Comparison of ENCODE assay signal across 13 cellular contexts in genomic region chr7:106072715-106073091, GRCh38. TPM values are rescaled to one million over a fixed set of nuclear protein-coding genes. Genes with fewer than 3 reads are reported as not detected.
DNase-seq lines count a peak whose midpoint lies in the region; ATAC-seq and TF ChIP-seq lines count a peak whose summit lies in the region.
"Had no signal": no experiment of that assay in that cellular context is flagged by ENCODE, and none has a peak within 500 bp of the region (broad histone marks: within the 10 kb centered on the region; RNA-seq: fewer than 3 reads in every experiment).

No MANE protein-coding gene starts in this region.

- ATAC-seq in stimulated activated effector memory CD8-positive, alpha-beta T cell treated with anti-CD3 and anti-CD28 coated beads, Interleukin-12 subunit alpha, Interleukin-12 subunit beta, amount 100 ng/mL, for 72 hours, result no peak
- ATAC-seq in HG03025 (IDR thresholded peaks at IDR 0.05; ENCODE audit: low FRiP score, unreplicated experiment) (no peak), HG02870 (IDR thresholded peaks at IDR 0.05; ENCODE audit: unreplicated experiment) (no peak)

- peaks cover 70% of the 10 kb centered on the region for H3K4me1 Mint-ChIP-seq in activated CD4-positive, alpha-beta T cell treated with anti-CD3 and anti-CD28 coated beads, Interleukin-2, amount 10 ng/mL, durations not matched to agents 7 days and 5 days
- H3K4me1 Mint-ChIP-seq in endothelial cell (ENCODE audit: unreplicated experiment), result peaks cover 59% of the 10 kb centered on the region
- peaks cover 23% of the 10 kb centered on the region for H3K4me1 Mint-ChIP-seq in stimulated activated effector memory CD8-positive, alpha-beta T cell treated with anti-CD3 and anti-CD28 coated beads, Interleukin-12 subunit alpha, Interleukin-12 subunit beta, amount 100 ng/mL, for 72 hours

- H3K9me3 Mint-ChIP-seq in activated CD4-positive, alpha-beta T cell treated with anti-CD3 and anti-CD28 coated beads, Interleukin-2, amount 10 ng/mL, durations not matched to agents 7 days and 5 days, result no peaks in the 10 kb centered on the region
- no peaks in the 10 kb centered on the region for H3K9me3 Mint-ChIP-seq in endothelial cell (ENCODE audit: unreplicated experiment)
- no peaks in the 10 kb centered on the region for H3K9me3 Mint-ChIP-seq in stimulated activated effector memory CD8-positive, alpha-beta T cell treated with anti-CD3 and anti-CD28 coated beads, Interleukin-12 subunit alpha, Interleukin-12 subunit beta, amount 100 ng/mL, for 72 hours
- H3K9me3 Mint-ChIP-seq: dendritic cell treated with granulocyte-macrophage colony-stimulating factor and Interleukin-4, amounts not matched to agents 40 ng/mL and 50 ng/mL, for 4 days had no signal

- CTCF ChIA-PET in activated CD4-positive, alpha-beta T cell treated with anti-CD3 and anti-CD28 coated beads, Interleukin-2, amount 10 ng/mL, durations not matched to agents 7 days and 5 days (lab: Charles Lee), result interaction anchor here (1.0 to 5.7 kb wide), 6 partner anchors 8 to 81 kb away, joined by 3 to 27 read pairs (median 4); partner anchors contain the start of gene SYPL1
- CTCF ChIA-PET in OCI-LY7 (lab: Charles Lee; ENCODE audit: unreplicated experiment), result interaction anchor here (0.6 to 5.9 kb wide), 6 partner anchors 13 to 81 kb away, joined by 3 to 52 read pairs (median 6); partner anchors contain the start of gene SYPL1

- no peak for TF ChIP-seq CTCF in OCI-LY7 (conservative IDR thresholded peaks at IDR 0.05; ENCODE audit: low read length)
- TF ChIP-seq CTCF in endothelial cell (IDR thresholded peaks at IDR 0.05; ENCODE audit: unreplicated experiment), result no peak

- peak overlapping the region; percentile 68; the same call in 1 of the 2 replicates for H2AFZ ChIP-seq in OCI-LY7 (ENCODE audit: low read length)

- no TSS peak for BruUV-seq in OCI-LY7 (replicated peaks; lab: Mats Ljungman, UMichigan)

- H3K4me3 ChIP-seq in OCI-LY7 (ENCODE audit: low read depth, low read length, poor library complexity, severe bottlenecking), result peak overlapping the region; percentile 22
- H3K4me3 ChIP-seq: MG63, testis had no signal

- peak overlapping the region; percentile 96 for H3K27ac ChIP-seq in OCI-LY7 (ENCODE audit: low read depth, low read length, poor library complexity, severe bottlenecking)
- H3K27ac ChIP-seq: testis had no signal

- no peaks in the 10 kb centered on the region for H3K27me3 Mint-ChIP-seq in activated CD4-positive, alpha-beta T cell treated with anti-CD3 and anti-CD28 coated beads, Interleukin-2, amount 10 ng/mL, durations not matched to agents 7 days and 5 days
- peaks cover 5% of the 10 kb centered on the region for H3K27me3 Mint-ChIP-seq in endothelial cell (ENCODE audit: unreplicated experiment)

- peaks cover 98% of the 10 kb centered on the region for H3K4me1 ChIP-seq in OCI-LY7 (ENCODE audit: insufficient read depth, low read length, poor library complexity, severe bottlenecking)

- H3K27ac Mint-ChIP-seq in activated CD4-positive, alpha-beta T cell treated with anti-CD3 and anti-CD28 coated beads, Interleukin-2, amount 10 ng/mL, durations not matched to agents 7 days and 5 days, result peak overlapping the region; percentile 98
- peak overlapping the region; percentile 95 for H3K27ac Mint-ChIP-seq in endothelial cell (ENCODE audit: unreplicated experiment)
- peak overlapping the region; percentile 88 for H3K27ac Mint-ChIP-seq in stimulated activated effector memory CD8-positive, alpha-beta T cell treated with anti-CD3 and anti-CD28 coated beads, Interleukin-12 subunit alpha, Interleukin-12 subunit beta, amount 100 ng/mL, for 72 hours
- H3K27ac Mint-ChIP-seq: dendritic cell treated with granulocyte-macrophage colony-stimulating factor and Interleukin-4, amounts not matched to agents 40 ng/mL and 50 ng/mL, for 4 days had no signal

- no peaks in the 10 kb centered on the region for H3K9me3 ChIP-seq in OCI-LY7 (ENCODE audit: low read length)
- H3K9me3 ChIP-seq: MG63, testis had no signal

- no peaks in the 10 kb centered on the region for H3K9me2 ChIP-seq in OCI-LY7 (ENCODE audit: insufficient read depth, low read length)

- intact Hi-C loops in OCI-LY7 (cut with micrococcal nuclease; ENCODE audit: unreplicated experiment), result loop anchor here (2.0 to 5.0 kb wide), 3 partner anchors 16 to 1060 kb away; partner anchors contain the start of gene KMT2E

- no peak for DNase-seq in activated CD4-positive, alpha-beta T cell treated with anti-CD3 and anti-CD28 coated beads, Interleukin-2, amount 10 ng/mL, durations not matched to agents 7 days and 5 days
- DNase-seq in activated CD4-positive, alpha-beta T cell treated with anti-CD3 and anti-CD28 coated beads for 1 hour, result no peak
- no peak for DNase-seq in OCI-LY7 (ENCODE audit: low spot score)
- no peak for DNase-seq in endothelial cell (ENCODE audit: low spot score)
- DNase-seq in stimulated activated effector memory CD8-positive, alpha-beta T cell treated with anti-CD3 and anti-CD28 coated beads, Interleukin-12 subunit alpha, Interleukin-12 subunit beta, amount 100 ng/mL, for 72 hours (ENCODE audit: low spot score in 2 of 2), result no peak
- DNase-seq in NCI-H1417 treated with DMSO at 0.1 percent for 48 hours (lab: John Stamatoyannopoulos, UW), result no peak
- DNase-seq: activated effector memory CD4-positive, alpha-beta T cell treated with anti-CD3 and anti-CD28 coated beads, Interleukin-2, amount 50 U/mL, for 16 hours; MG63; NCI-H2227 treated with DMSO at 0.1 percent for 48 hours; testis had no signal

- no peaks in the 10 kb centered on the region for H3K36me3 ChIP-seq in OCI-LY7 (ENCODE audit: insufficient read depth, low read length)
- H3K36me3 ChIP-seq: MG63 had no signal

- no peak overlapping the region for H3K4me3 Mint-ChIP-seq in activated CD4-positive, alpha-beta T cell treated with anti-CD3 and anti-CD28 coated beads, Interleukin-2, amount 10 ng/mL, durations not matched to agents 7 days and 5 days
- H3K4me3 Mint-ChIP-seq in endothelial cell (ENCODE audit: unreplicated experiment), result no peak overlapping the region
- H3K4me3 Mint-ChIP-seq in stimulated activated effector memory CD8-positive, alpha-beta T cell treated with anti-CD3 and anti-CD28 coated beads, Interleukin-12 subunit alpha, Interleukin-12 subunit beta, amount 100 ng/mL, for 72 hours, result no peak overlapping the region
- H3K4me3 Mint-ChIP-seq: dendritic cell treated with granulocyte-macrophage colony-stimulating factor and Interleukin-4, amounts not matched to agents 40 ng/mL and 50 ng/mL, for 4 days had no signal

- peaks cover 9% of the 10 kb centered on the region for H3K36me3 Mint-ChIP-seq in activated CD4-positive, alpha-beta T cell treated with anti-CD3 and anti-CD28 coated beads, Interleukin-2, amount 10 ng/mL, durations not matched to agents 7 days and 5 days (ENCODE audit: low read depth)
- no peaks in the 10 kb centered on the region for H3K36me3 Mint-ChIP-seq in endothelial cell (ENCODE audit: low read depth, unreplicated experiment)
- H3K36me3 Mint-ChIP-seq in stimulated activated effector memory CD8-positive, alpha-beta T cell treated with anti-CD3 and anti-CD28 coated beads, Interleukin-12 subunit alpha, Interleukin-12 subunit beta, amount 100 ng/mL, for 72 hours, result no peaks in the 10 kb centered on the region

- peak overlapping the region; percentile 98 for H3K4me2 ChIP-seq in OCI-LY7 (ENCODE audit: low read length)

- no peaks in the 10 kb centered on the region for H4K20me1 ChIP-seq in OCI-LY7 (ENCODE audit: insufficient read depth, low read length)

- H3K79me2 ChIP-seq in OCI-LY7 (ENCODE audit: insufficient read depth, low read depth, low read length), result peaks cover 12% of the 10 kb centered on the region; the same call in 1 of the 2 replicates

- POLR2A ChIA-PET in activated CD4-positive, alpha-beta T cell treated with anti-CD3 and anti-CD28 coated beads, Interleukin-2, amount 10 ng/mL, durations not matched to agents 7 days and 5 days (lab: Charles Lee), result interaction anchor here (2.2 kb wide), 1 partner anchor 39 kb away, joined by 7 read pairs; the partner anchor contains the start of gene SYPL1
- POLR2A ChIA-PET in OCI-LY7 (lab: Charles Lee), result interaction anchor here (0.7 to 12.8 kb wide), 12 partner anchors 11 to 1057 kb away, joined by 3 to 308 read pairs (median 15); partner anchors contain the start of gene SYPL1

RNA-seq across cellular contexts. Expression of gene SYPL1, which starts 39.4 kb away (rescaled TPM):
- 10 to 100 TPM; 36.7 to 40.3 TPM for total RNA-seq in activated CD4-positive, alpha-beta T cell treated with anti-CD3 and anti-CD28 coated beads, Interleukin-2, amount 10 ng/mL, durations not matched to agents 7 days and 5 days
- 30.4 and 34.1 TPM in 2 replicates for total RNA-seq in OCI-LY7 (2014; rRNA removed; shearing (Covaris generic))
- total RNA-seq in OCI-LY7 (2022) (112 and 118 TPM in 2 replicates), endothelial cell (ENCODE audit: unreplicated experiment) (92.7 TPM)
